ENCODE assay signal across 1 cellular context in the genomic region with DNA sequence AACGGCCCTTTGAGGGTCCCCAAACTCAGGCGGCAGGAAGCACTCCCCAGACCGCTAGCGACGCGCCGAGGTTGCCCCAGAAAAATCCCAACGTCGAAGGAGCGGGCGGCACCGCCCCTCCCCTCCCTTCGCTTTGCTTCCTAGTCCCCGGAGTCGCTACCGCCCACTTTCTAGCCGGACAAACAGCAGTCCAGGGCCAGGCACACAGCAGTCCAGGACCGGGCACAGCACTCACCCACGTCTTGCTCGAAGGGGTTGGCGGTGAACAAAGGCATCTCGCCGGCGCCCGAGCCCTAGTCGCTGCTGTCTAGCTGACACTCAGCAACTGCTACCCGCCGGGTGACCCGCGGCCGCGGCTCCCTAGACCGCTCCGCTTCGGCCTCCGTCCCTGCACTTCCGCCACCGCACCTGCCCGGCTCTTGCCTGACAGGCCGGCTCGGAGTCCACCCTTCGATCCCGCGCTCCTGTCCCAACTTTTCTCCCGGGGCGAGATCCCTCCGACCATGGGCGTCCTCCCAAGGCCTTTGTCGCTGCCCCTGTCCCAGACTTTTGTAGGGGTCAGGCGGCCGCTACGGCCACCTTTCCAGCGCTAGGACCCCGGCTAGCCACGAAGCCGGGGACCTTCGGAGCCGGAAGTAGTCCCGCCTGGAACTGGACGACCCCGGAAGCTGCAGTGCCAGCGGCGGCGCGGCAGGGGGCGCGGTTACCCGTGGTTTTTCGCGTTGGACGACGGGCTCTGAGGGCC.
TF ChIP-seq lines count a peak whose summit lies in the region.

A gene (minus strand): TSS at position 396 of the 745 bp plus-strand sequence. CDS start 121 bp downstream, at position 275.

TF ChIP-seq in GM12878, 131 proteins besides CTCF, POLR2A, EP300 and RAD21 (continued from another document and continues in another):
- TF ChIP-seq, protein P1, sequence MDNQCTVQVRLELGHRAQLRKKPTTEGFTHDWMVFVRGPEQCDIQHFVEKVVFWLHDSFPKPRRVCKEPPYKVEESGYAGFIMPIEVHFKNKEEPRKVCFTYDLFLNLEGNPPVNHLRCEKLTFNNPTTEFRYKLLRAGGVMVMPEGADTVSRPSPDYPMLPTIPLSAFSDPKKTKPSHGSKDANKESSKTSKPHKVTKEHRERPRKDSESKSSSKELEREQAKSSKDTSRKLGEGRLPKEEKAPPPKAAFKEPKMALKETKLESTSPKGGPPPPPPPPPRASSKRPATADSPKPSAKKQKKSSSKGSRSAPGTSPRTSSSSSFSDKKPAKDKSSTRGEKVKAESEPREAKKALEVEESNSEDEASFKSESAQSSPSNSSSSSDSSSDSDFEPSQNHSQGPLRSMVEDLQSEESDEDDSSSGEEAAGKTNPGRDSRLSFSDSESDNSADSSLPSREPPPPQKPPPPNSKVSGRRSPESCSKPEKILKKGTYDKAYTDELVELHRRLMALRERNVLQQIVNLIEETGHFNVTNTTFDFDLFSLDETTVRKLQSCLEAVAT (IDR thresholded peaks at IDR 0.05) = peak; percentile 51; the same call in 1 of the 2 replicates
- no peak for TF ChIP-seq CBX3 (IDR thresholded peaks at IDR 0.05; ENCODE audit: borderline replicate concordance, low read depth)
- peak; percentile 50 for TF ChIP-seq DPF2 (IDR thresholded peaks at IDR 0.05)
- TF ChIP-seq, protein P2, sequence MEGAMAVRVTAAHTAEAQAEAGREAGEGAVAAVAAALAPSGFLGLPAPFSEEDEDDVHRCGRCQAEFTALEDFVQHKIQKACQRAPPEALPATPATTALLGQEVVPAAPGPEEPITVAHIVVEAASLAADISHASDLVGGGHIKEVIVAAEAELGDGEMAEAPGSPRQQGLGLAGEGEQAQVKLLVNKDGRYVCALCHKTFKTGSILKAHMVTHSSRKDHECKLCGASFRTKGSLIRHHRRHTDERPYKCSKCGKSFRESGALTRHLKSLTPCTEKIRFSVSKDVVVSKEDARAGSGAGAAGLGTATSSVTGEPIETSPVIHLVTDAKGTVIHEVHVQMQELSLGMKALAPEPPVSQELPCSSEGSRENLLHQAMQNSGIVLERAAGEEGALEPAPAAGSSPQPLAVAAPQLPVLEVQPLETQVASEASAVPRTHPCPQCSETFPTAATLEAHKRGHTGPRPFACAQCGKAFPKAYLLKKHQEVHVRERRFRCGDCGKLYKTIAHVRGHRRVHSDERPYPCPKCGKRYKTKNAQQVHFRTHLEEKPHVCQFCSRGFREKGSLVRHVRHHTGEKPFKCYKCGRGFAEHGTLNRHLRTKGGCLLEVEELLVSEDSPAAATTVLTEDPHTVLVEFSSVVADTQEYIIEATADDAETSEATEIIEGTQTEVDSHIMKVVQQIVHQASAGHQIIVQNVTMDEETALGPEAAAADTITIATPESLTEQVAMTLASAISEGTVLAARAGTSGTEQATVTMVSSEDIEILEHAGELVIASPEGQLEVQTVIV (IDR thresholded peaks at IDR 0.05; ENCODE audit: borderline replicate concordance, partially characterized antibody) = peak; percentile 85
- TF ChIP-seq, protein P3, sequence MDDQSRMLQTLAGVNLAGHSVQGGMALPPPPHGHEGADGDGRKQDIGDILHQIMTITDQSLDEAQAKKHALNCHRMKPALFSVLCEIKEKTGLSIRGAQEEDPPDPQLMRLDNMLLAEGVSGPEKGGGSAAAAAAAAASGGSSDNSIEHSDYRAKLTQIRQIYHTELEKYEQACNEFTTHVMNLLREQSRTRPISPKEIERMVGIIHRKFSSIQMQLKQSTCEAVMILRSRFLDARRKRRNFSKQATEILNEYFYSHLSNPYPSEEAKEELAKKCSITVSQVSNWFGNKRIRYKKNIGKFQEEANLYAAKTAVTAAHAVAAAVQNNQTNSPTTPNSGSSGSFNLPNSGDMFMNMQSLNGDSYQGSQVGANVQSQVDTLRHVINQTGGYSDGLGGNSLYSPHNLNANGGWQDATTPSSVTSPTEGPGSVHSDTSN (IDR thresholded peaks at IDR 0.05; ENCODE audit: insufficient replicate concordance, low read depth, low read length) = no peak
- no peak for TF ChIP-seq CEBPB (IDR thresholded peaks at IDR 0.05; ENCODE audit: borderline replicate concordance in 1 of 2, low read depth in 2 of 2, low read length in 2 of 2)
- peak; percentile 54; the same call in 1 of the 2 replicates for TF ChIP-seq EED (IDR thresholded peaks at IDR 0.05; ENCODE audit: low read depth)
- peak; percentile 89 for TF ChIP-seq RB1 (IDR thresholded peaks at IDR 0.05; ENCODE audit: borderline replicate concordance)
- 0 out of 3 replicates have a peak, but pooled peaks have one; percentile 23 for TF ChIP-seq POU2F2 (IDR thresholded peaks at IDR 0.05; ENCODE audit: borderline replicate concordance, low read depth, low read length)
- TF ChIP-seq RCOR1 (conservative IDR thresholded peaks at IDR 0.05; ENCODE audit: low read depth, low read length) = 0 out of 2 replicates have a peak, but pooled peaks have one; percentile 27
- TF ChIP-seq, protein P4, sequence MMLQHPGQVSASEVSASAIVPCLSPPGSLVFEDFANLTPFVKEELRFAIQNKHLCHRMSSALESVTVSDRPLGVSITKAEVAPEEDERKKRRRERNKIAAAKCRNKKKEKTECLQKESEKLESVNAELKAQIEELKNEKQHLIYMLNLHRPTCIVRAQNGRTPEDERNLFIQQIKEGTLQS (IDR thresholded peaks at IDR 0.05; ENCODE audit: borderline replicate concordance, extremely low read depth, low read depth, low read length) = no peak
- TF ChIP-seq KLF5 (IDR thresholded peaks at IDR 0.05; ENCODE audit: partially characterized antibody) = peak; percentile 67
- TF ChIP-seq GABPA (IDR thresholded peaks at IDR 0.05; ENCODE audit: low read depth) = peak; percentile 85
- TF ChIP-seq, protein P5, sequence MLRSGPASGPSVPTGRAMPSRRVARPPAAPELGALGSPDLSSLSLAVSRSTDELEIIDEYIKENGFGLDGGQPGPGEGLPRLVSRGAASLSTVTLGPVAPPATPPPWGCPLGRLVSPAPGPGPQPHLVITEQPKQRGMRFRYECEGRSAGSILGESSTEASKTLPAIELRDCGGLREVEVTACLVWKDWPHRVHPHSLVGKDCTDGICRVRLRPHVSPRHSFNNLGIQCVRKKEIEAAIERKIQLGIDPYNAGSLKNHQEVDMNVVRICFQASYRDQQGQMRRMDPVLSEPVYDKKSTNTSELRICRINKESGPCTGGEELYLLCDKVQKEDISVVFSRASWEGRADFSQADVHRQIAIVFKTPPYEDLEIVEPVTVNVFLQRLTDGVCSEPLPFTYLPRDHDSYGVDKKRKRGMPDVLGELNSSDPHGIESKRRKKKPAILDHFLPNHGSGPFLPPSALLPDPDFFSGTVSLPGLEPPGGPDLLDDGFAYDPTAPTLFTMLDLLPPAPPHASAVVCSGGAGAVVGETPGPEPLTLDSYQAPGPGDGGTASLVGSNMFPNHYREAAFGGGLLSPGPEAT (IDR thresholded peaks at IDR 0.05; ENCODE audit: low read depth) = peak; percentile 83
- TF ChIP-seq, protein P6, sequence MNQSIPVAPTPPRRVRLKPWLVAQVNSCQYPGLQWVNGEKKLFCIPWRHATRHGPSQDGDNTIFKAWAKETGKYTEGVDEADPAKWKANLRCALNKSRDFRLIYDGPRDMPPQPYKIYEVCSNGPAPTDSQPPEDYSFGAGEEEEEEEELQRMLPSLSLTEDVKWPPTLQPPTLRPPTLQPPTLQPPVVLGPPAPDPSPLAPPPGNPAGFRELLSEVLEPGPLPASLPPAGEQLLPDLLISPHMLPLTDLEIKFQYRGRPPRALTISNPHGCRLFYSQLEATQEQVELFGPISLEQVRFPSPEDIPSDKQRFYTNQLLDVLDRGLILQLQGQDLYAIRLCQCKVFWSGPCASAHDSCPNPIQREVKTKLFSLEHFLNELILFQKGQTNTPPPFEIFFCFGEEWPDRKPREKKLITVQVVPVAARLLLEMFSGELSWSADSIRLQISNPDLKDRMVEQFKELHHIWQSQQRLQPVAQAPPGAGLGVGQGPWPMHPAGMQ (IDR thresholded peaks at IDR 0.05; ENCODE audit: borderline replicate concordance) = peak; percentile 98
- TF ChIP-seq ZSCAN29 (IDR thresholded peaks at IDR 0.05) = no peak
- peak; percentile 52 to 67 for TF ChIP-seq IKZF2 (IDR thresholded peaks at IDR 0.05)
- no peak for TF ChIP-seq ZNF274 (IDR thresholded peaks at IDR 0.05; ENCODE audit: insufficient read depth, insufficient read length)
- TF ChIP-seq ZZZ3 (IDR thresholded peaks at IDR 0.05; ENCODE audit: control insufficient read depth, insufficient read length, low read depth) = no peak
- TF ChIP-seq TBL1XR1 (IDR thresholded peaks at IDR 0.05; ENCODE audit: low read depth, low read length) = no peak
- peak; percentile 67; the same call in 1 of the 2 replicates for TF ChIP-seq MXI1 (IDR thresholded peaks at IDR 0.05; ENCODE audit: low read depth, low read length)
- TF ChIP-seq NBN (IDR thresholded peaks at IDR 0.05) = peak; percentile 96
- no peak for TF ChIP-seq ZNF622 (IDR thresholded peaks at IDR 0.05)
- TF ChIP-seq, protein P7, sequence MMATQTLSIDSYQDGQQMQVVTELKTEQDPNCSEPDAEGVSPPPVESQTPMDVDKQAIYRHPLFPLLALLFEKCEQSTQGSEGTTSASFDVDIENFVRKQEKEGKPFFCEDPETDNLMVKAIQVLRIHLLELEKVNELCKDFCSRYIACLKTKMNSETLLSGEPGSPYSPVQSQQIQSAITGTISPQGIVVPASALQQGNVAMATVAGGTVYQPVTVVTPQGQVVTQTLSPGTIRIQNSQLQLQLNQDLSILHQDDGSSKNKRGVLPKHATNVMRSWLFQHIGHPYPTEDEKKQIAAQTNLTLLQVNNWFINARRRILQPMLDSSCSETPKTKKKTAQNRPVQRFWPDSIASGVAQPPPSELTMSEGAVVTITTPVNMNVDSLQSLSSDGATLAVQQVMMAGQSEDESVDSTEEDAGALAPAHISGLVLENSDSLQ (IDR thresholded peaks at IDR 0.05) = peak; percentile 61; the same call in 1 of the 2 replicates
- no peak for TF ChIP-seq NFXL1 (IDR thresholded peaks at IDR 0.05; ENCODE audit: borderline replicate concordance)
- peak; percentile 95 for TF ChIP-seq STAT1 (conservative IDR thresholded peaks at IDR 0.05)
- TF ChIP-seq, protein P8, sequence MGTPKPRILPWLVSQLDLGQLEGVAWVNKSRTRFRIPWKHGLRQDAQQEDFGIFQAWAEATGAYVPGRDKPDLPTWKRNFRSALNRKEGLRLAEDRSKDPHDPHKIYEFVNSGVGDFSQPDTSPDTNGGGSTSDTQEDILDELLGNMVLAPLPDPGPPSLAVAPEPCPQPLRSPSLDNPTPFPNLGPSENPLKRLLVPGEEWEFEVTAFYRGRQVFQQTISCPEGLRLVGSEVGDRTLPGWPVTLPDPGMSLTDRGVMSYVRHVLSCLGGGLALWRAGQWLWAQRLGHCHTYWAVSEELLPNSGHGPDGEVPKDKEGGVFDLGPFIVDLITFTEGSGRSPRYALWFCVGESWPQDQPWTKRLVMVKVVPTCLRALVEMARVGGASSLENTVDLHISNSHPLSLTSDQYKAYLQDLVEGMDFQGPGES (IDR thresholded peaks at IDR 0.05) = peak; percentile 9; the same call in 1 of the 2 replicates
- TF ChIP-seq SPI1 (IDR thresholded peaks at IDR 0.05; ENCODE audit: borderline replicate concordance, insufficient read depth, low read depth, low read length) = peak; percentile 59
- TF ChIP-seq CHD2 (IDR thresholded peaks at IDR 0.05; ENCODE audit: borderline replicate concordance, low read depth, low read length) = peak; percentile 60; the same call in 1 of the 2 replicates
- no peak for TF ChIP-seq PAX8 (IDR thresholded peaks at IDR 0.05)
- no peak for TF ChIP-seq NFIC (IDR thresholded peaks at IDR 0.05; ENCODE audit: low read depth, low read length)
- TF ChIP-seq, protein P9, sequence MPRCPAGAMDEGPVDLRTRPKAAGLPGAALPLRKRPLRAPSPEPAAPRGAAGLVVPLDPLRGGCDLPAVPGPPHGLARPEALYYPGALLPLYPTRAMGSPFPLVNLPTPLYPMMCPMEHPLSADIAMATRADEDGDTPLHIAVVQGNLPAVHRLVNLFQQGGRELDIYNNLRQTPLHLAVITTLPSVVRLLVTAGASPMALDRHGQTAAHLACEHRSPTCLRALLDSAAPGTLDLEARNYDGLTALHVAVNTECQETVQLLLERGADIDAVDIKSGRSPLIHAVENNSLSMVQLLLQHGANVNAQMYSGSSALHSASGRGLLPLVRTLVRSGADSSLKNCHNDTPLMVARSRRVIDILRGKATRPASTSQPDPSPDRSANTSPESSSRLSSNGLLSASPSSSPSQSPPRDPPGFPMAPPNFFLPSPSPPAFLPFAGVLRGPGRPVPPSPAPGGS (IDR thresholded peaks at IDR 0.05; ENCODE audit: borderline replicate concordance, insufficient read depth, low read depth, low read length, poor library complexity, severe bottlenecking) = no peak
- no peak; the same call in 1 of the 2 replicates for TF ChIP-seq YY1 (IDR thresholded peaks at IDR 0.05; ENCODE audit: low read depth, low read length)
- TF ChIP-seq MYB (IDR thresholded peaks at IDR 0.05; ENCODE audit: borderline replicate concordance, low read depth, low read length) = peak; percentile 99
- peak; percentile 80 for TF ChIP-seq NR2F1 (conservative IDR thresholded peaks at IDR 0.05)
- TF ChIP-seq, protein P10, sequence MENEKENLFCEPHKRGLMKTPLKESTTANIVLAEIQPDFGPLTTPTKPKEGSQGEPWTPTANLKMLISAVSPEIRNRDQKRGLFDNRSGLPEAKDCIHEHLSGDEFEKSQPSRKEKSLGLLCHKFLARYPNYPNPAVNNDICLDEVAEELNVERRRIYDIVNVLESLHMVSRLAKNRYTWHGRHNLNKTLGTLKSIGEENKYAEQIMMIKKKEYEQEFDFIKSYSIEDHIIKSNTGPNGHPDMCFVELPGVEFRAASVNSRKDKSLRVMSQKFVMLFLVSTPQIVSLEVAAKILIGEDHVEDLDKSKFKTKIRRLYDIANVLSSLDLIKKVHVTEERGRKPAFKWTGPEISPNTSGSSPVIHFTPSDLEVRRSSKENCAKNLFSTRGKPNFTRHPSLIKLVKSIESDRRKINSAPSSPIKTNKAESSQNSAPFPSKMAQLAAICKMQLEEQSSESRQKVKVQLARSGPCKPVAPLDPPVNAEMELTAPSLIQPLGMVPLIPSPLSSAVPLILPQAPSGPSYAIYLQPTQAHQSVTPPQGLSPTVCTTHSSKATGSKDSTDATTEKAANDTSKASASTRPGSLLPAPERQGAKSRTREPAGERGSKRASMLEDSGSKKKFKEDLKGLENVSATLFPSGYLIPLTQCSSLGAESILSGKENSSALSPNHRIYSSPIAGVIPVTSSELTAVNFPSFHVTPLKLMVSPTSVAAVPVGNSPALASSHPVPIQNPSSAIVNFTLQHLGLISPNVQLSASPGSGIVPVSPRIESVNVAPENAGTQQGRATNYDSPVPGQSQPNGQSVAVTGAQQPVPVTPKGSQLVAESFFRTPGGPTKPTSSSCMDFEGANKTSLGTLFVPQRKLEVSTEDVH (IDR thresholded peaks at IDR 0.05; ENCODE audit: low read depth, partially characterized antibody) = peak; percentile 22
- peak; percentile 30; the same call in 1 of the 2 replicates for TF ChIP-seq TCF12 (IDR thresholded peaks at IDR 0.05; ENCODE audit: low read depth, low read length)
- no peak for TF ChIP-seq FOS (IDR thresholded peaks at IDR 0.05; ENCODE audit: borderline replicate concordance, extremely low read depth, insufficient read length)
- TF ChIP-seq, protein P11, sequence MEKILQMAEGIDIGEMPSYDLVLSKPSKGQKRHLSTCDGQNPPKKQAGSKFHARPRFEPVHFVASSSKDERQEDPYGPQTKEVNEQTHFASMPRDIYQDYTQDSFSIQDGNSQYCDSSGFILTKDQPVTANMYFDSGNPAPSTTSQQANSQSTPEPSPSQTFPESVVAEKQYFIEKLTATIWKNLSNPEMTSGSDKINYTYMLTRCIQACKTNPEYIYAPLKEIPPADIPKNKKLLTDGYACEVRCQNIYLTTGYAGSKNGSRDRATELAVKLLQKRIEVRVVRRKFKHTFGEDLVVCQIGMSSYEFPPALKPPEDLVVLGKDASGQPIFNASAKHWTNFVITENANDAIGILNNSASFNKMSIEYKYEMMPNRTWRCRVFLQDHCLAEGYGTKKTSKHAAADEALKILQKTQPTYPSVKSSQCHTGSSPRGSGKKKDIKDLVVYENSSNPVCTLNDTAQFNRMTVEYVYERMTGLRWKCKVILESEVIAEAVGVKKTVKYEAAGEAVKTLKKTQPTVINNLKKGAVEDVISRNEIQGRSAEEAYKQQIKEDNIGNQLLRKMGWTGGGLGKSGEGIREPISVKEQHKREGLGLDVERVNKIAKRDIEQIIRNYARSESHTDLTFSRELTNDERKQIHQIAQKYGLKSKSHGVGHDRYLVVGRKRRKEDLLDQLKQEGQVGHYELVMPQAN (conservative IDR thresholded peaks at IDR 0.05) = peak; percentile 95
